Comparison of ENCODE assay signal across 15 cellular contexts in the genomic region with DNA sequence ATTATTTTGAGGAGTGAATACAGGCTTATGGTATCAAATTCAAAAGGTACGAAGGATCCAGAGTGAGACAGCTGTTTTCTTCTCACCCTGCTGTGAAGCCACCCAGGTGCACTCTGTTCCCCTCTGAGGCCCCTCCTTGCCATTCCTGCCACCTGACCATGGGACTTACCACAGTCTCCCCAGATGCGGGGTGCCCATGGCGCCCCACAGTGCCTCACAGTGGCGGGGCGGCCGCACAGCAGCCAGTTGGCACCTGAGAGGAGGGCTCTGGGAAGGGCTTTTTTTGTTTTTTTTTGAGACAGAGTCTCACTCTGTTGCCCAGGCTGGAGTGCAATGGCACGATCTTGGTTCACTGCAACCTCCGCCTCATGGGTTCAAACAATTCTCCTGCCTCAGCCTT.
A peak's percentile ranks its signal among the peaks of the same experiment; 100 is the strongest.
DNase-seq lines count a peak whose midpoint lies in the region; ATAC-seq and TF ChIP-seq lines count a peak whose summit lies in the region.
"Had no signal": no experiment of that assay in that cellular context is flagged by ENCODE, and none has a peak within 500 bp of the region (broad histone marks: within the 10 kb centered on the region; RNA-seq: fewer than 3 reads in every experiment).

No MANE protein-coding gene starts in this region.

- no peak overlapping the region for H3K4me3 ChIP-seq in PC-3 (ENCODE audit: low read length)
- no peak overlapping the region for H3K4me3 ChIP-seq in retinal pigment epithelial cell (ENCODE audit: low read length)

- no peaks in the 10 kb centered on the region for H3K4me1 ChIP-seq in PC-3 (ENCODE audit: insufficient read depth, low read length)

- H4K20me1 ChIP-seq in PC-3 (ENCODE audit: low read length) = no peaks in the 10 kb centered on the region

- H3K4me3 Mint-ChIP-seq in natural killer cell = no peak overlapping the region

- no peak overlapping the region for H3K4me2 ChIP-seq in PC-3 (ENCODE audit: low read length)

- TF ChIP-seq CTCF in GM20000 (IDR thresholded peaks at IDR 0.05; ENCODE audit: extremely low read depth, missing control alignments) (peak; percentile 38), PC-3 (conservative IDR thresholded peaks at IDR 0.05; ENCODE audit: low read depth, low read length) (peak; percentile 49), retinal pigment epithelial cell (conservative IDR thresholded peaks at IDR 0.05; ENCODE audit: low read depth, low read length) (peak; percentile 29), natural killer cell (IDR thresholded peaks at IDR 0.05) (no peak)

- DNase-seq in activated T-cell treated with anti-CD3 and anti-CD28 coated beads, Interleukin-2, amount 50 U/mL, for 48 hours = peak; percentile 39 to 49
- no peak for DNase-seq in activated T-cell treated with anti-CD3 and anti-CD28 coated beads, Interleukin-2, amount 50 U/mL, for 1 hour
- DNase-seq in GM20000 (ENCODE audit: low spot score) (peak; percentile 50), PC-3 (no peak), retinal pigment epithelial cell (ENCODE audit: low read depth) (no peak), GF-D8 (lab: John Stamatoyannopoulos, UW) (no peak), natural killer cell (no peak)
- DNase-seq: AML-193, aorta, dermis blood vessel endothelial cell, EL, islet precursor cell, NCI-H1092, T-helper 9 cell had no signal

- no peaks in the 10 kb centered on the region for H3K36me3 ChIP-seq in PC-3 (ENCODE audit: low read depth, low read length)

- no peak overlapping the region for H3K27ac Mint-ChIP-seq in natural killer cell

- H3K9me2 ChIP-seq in PC-3 (replicated peaks; ENCODE audit: low read length) = no peaks in the 10 kb centered on the region

- H3K9me3 Mint-ChIP-seq in natural killer cell = no peaks in the 10 kb centered on the region

- H3K4me1 Mint-ChIP-seq in natural killer cell = no peaks in the 10 kb centered on the region

- no peaks in the 10 kb centered on the region for H3K79me2 ChIP-seq in PC-3 (ENCODE audit: low read length)

- no peak overlapping the region for H3K27ac ChIP-seq in PC-3 (ENCODE audit: low read length)

- ATAC-seq in PC-3 (no peak), natural killer cell (no peak), GM21737 (IDR thresholded peaks at IDR 0.05; ENCODE audit: unreplicated experiment) (no peak)

- no peaks in the 10 kb centered on the region for H3K36me3 Mint-ChIP-seq in natural killer cell

- H3K27me3 Mint-ChIP-seq in natural killer cell (ENCODE audit: low read depth in 2 of 2) = peaks cover 9 to 14% of the 10 kb centered on the region in 2 donors

- intact Hi-C loops in PC-3 (cut with micrococcal nuclease) = no loop called here
- intact Hi-C loops in natural killer cell (cut with micrococcal nuclease) = no loop called here

- CTCF ChIA-PET in PC-3 (lab: Charles Lee) = no interaction called here

- H3K9ac ChIP-seq in PC-3 (ENCODE audit: low read length) = no peak overlapping the region

- BruUV-seq in PC-3 (replicated peaks; lab: Mats Ljungman, UMichigan) = no TSS peak

- H3K9me3 ChIP-seq in PC-3 (ENCODE audit: low read length) = no peaks in the 10 kb centered on the region

- H2AFZ ChIP-seq in PC-3 (ENCODE audit: low read length) = no peak overlapping the region

- POLR2A ChIA-PET in PC-3 (lab: Charles Lee; ENCODE audit: unreplicated experiment) = no interaction called here

- H3K27me3 ChIP-seq in PC-3 (ENCODE audit: low read length) = peaks cover 61% of the 10 kb centered on the region

- H3F3A ChIP-seq in PC-3 (ENCODE audit: low read length, unreplicated experiment) = no peaks in the 10 kb centered on the region

Comparison
In these comparisons a context has a peak if more than half of its experiments do, and no peak if none do; other contexts are left out.
1. DNase-seq: peak in activated T-cell treated with anti-CD3 and anti-CD28 coated beads, Interleukin-2, amount 50 U/mL, for 48 hours (2 of 2) and GM20000 (single experiment); none in activated T-cell treated with anti-CD3 and anti-CD28 coated beads, Interleukin-2, amount 50 U/mL, for 1 hour (single experiment), PC-3 (single experiment), retinal pigment epithelial cell (single experiment), GF-D8 (single experiment) and natural killer cell (single experiment).